Comparison of ENCODE assay signal across 8 cellular contexts in genomic region chr2:74502720-74503505, GRCh38. TPM values are rescaled to one million over a fixed set of nuclear protein-coding genes. Genes with fewer than 3 reads are reported as not detected.
DNase-seq lines count a peak whose midpoint lies in the region; ATAC-seq and TF ChIP-seq lines count a peak whose summit lies in the region.

No MANE protein-coding gene starts in this region.

- peaks cover 39% of the 10 kb centered on the region for H3K27me3 Mint-ChIP-seq in activated CD8-positive, alpha-beta T cell treated with anti-CD3 and anti-CD28 coated beads, Interleukin-2, amount 10 ng/mL, durations not matched to agents 7 days and 5 days (ENCODE audit: low read depth)
- peaks cover 95% of the 10 kb centered on the region for H3K27me3 Mint-ChIP-seq in nephron (ENCODE audit: low read depth)

- CTCF ChIA-PET in IMR-90 (lab: Yijun Ruan, JAX) = interaction anchor here (0.9 kb wide), 1 partner anchor 82 kb away, joined by 3 read pairs; no protein-coding TSS in a partner anchor
- CTCF ChIA-PET in activated CD8-positive, alpha-beta T cell treated with anti-CD3 and anti-CD28 coated beads, Interleukin-2, amount 10 ng/mL, durations not matched to agents 7 days and 5 days (lab: Charles Lee) = interaction anchor here (1.0 to 6.4 kb wide), 9 partner anchors 8 to 86 kb away, joined by 3 to 28 read pairs (median 5); partner anchors contain the start of genes AUP1, CCDC142, DQX1 and HTRA2

- TF ChIP-seq CTCF in IMR-90 (conservative IDR thresholded peaks at IDR 0.05; ENCODE audit: low read depth, low read length) = peak; percentile 20; the same call in 1 of the 2 replicates
- peak; percentile 32 for TF ChIP-seq CTCF in fibroblast of pulmonary artery (IDR thresholded peaks at IDR 0.05; ENCODE audit: low read length, missing control alignments)
- TF ChIP-seq CTCF in nephron (IDR thresholded peaks at IDR 0.05; ENCODE audit: unreplicated experiment in 3 of 3) = no peak

- peaks cover 12 to 40% of the 10 kb centered on the region in 2 experiments for H3K79me1 ChIP-seq in IMR-90 (ENCODE audit: low read depth in 1 of 2, low read length in 2 of 2)

- no peaks in the 10 kb centered on the region for H3K9me3 Mint-ChIP-seq in activated CD8-positive, alpha-beta T cell treated with anti-CD3 and anti-CD28 coated beads, Interleukin-2, amount 10 ng/mL, durations not matched to agents 7 days and 5 days (ENCODE audit: insufficient read depth)
- H3K9me3 Mint-ChIP-seq in nephron = no peaks in the 10 kb centered on the region

- H3K56ac ChIP-seq in IMR-90 (ENCODE audit: extremely low read depth, insufficient read depth, low read length) = peak overlapping the region; percentile 76; the same call in 1 of the 2 replicates

- intact Hi-C loops in IMR-90 (cut with micrococcal nuclease) = no loop called here

- peak overlapping the region; percentile 92 for H4K91ac ChIP-seq in IMR-90 (ENCODE audit: insufficient read depth, low read depth, low read length)

- peak overlapping the region; percentile 94 for H3K4ac ChIP-seq in IMR-90 (ENCODE audit: low read depth, low read length)

- peak overlapping the region; percentile 66; the same call in 1 of the 3 replicates for H2BK15ac ChIP-seq in IMR-90 (ENCODE audit: low read depth, low read length)

- H3K27ac ChIP-seq in IMR-90 (ENCODE audit: insufficient read depth, low read length) = peak overlapping the region; percentile 67

- no TSS peak for BruUV-seq in IMR-90 (replicated peaks; lab: Mats Ljungman, UMichigan)

- ATAC-seq in GM19463 (IDR thresholded peaks at IDR 0.05; ENCODE audit: unreplicated experiment) (peak; percentile 48), IMR-90 (ENCODE audit: low read depth) (peak; percentile 60)
- ATAC-seq in activated CD8-positive, alpha-beta T cell treated with anti-CD3 and anti-CD28 coated beads, Interleukin-2, amount 10 ng/mL, durations not matched to agents 7 days and 5 days = peak; percentile 29

- peak overlapping the region; percentile 97 for H2AFZ ChIP-seq in IMR-90 (replicated peaks; ENCODE audit: low read length, poor library complexity)

- no peaks in the 10 kb centered on the region for H3K9me3 ChIP-seq in IMR-90 (ENCODE audit: control insufficient read depth, insufficient read depth, low read length)

- H3K18ac ChIP-seq in IMR-90 (ENCODE audit: low read depth, low read length) = peak overlapping the region; percentile 41; the same call in 1 of the 2 replicates

- H3K9me1 ChIP-seq in IMR-90 (ENCODE audit: insufficient read depth, low read length) = peaks cover 9% of the 10 kb centered on the region

- peak; percentile 43; the same call in 1 of the 2 replicates for TF ChIP-seq POLR2A in IMR-90 (IDR thresholded peaks at IDR 0.05; ENCODE audit: low read depth, low read length)

- H3K36me3 Mint-ChIP-seq in activated CD8-positive, alpha-beta T cell treated with anti-CD3 and anti-CD28 coated beads, Interleukin-2, amount 10 ng/mL, durations not matched to agents 7 days and 5 days (ENCODE audit: low read depth) = peaks cover 43% of the 10 kb centered on the region
- H3K36me3 Mint-ChIP-seq in nephron (ENCODE audit: low read depth) = peaks cover 31% of the 10 kb centered on the region

- H2BK20ac ChIP-seq in IMR-90 (ENCODE audit: low read depth, low read length) = peak overlapping the region; percentile 43; the same call in 1 of the 2 replicates

- peak overlapping the region; percentile 79 for H3K4me3 Mint-ChIP-seq in activated CD8-positive, alpha-beta T cell treated with anti-CD3 and anti-CD28 coated beads, Interleukin-2, amount 10 ng/mL, durations not matched to agents 7 days and 5 days
- H3K4me3 Mint-ChIP-seq in nephron = peak overlapping the region; percentile 77 to 87 (median 81)

- DNase-seq in DMS53 treated with DMSO at 0.1 percent for 48 hours (lab: John Stamatoyannopoulos, UW; ENCODE audit: unreplicated experiment) (peak; percentile 37), IMR-90 (peak; percentile 84), fibroblast of pulmonary artery (ENCODE audit: low read depth) (peak; percentile 89), D341Med (ENCODE audit: low spot score) (no peak), G401 (ENCODE audit: low spot score) (no peak)
- peak; percentile 69 for DNase-seq in activated CD8-positive, alpha-beta T cell treated with anti-CD3 and anti-CD28 coated beads, Interleukin-2, amount 10 ng/mL, durations not matched to agents 7 days and 5 days

- H3K4me1 ChIP-seq in IMR-90 (ENCODE audit: control insufficient read depth, insufficient read depth, low read length) = peaks cover 23% of the 10 kb centered on the region

- H3K4me3 ChIP-seq in IMR-90 (ENCODE audit: insufficient read depth, low read depth, low read length) (peak overlapping the region; percentile 43), fibroblast of pulmonary artery (replicated peaks; ENCODE audit: low read depth, low read length) (peak overlapping the region; percentile 62)

- peak overlapping the region; percentile 69 for H3K27ac Mint-ChIP-seq in activated CD8-positive, alpha-beta T cell treated with anti-CD3 and anti-CD28 coated beads, Interleukin-2, amount 10 ng/mL, durations not matched to agents 7 days and 5 days
- H3K27ac Mint-ChIP-seq in nephron = peak overlapping the region; percentile 61 to 83 (median 63)

- H3K4me2 ChIP-seq in IMR-90 (ENCODE audit: low read depth, low read length) = peak overlapping the region; percentile 67

- peaks cover 32% of the 10 kb centered on the region for H3K27me3 ChIP-seq in IMR-90 (ENCODE audit: control insufficient read depth, insufficient read depth, low read length)

- H3K14ac ChIP-seq in IMR-90 (replicated peaks; ENCODE audit: low read depth, low read length) = peak overlapping the region; percentile 98

- peak overlapping the region; percentile 87 for H4K5ac ChIP-seq in IMR-90 (ENCODE audit: low read depth, low read length)

- H3K4me1 Mint-ChIP-seq in activated CD8-positive, alpha-beta T cell treated with anti-CD3 and anti-CD28 coated beads, Interleukin-2, amount 10 ng/mL, durations not matched to agents 7 days and 5 days (ENCODE audit: low read depth) = peaks cover 73% of the 10 kb centered on the region
- peaks cover 64% of the 10 kb centered on the region for H3K4me1 Mint-ChIP-seq in nephron

- peaks cover 16% of the 10 kb centered on the region for H3K36me3 ChIP-seq in IMR-90 (ENCODE audit: control insufficient read depth, insufficient read depth, low read length)

- H4K20me1 ChIP-seq in IMR-90 (ENCODE audit: insufficient read depth, low read length) = no peaks in the 10 kb centered on the region

- peak overlapping the region; percentile 39 for H3K9ac ChIP-seq in IMR-90 (ENCODE audit: low read depth, low read length)

- peak overlapping the region; percentile 96 for H2AK5ac ChIP-seq in IMR-90 (ENCODE audit: low read depth, low read length)

- H2AK9ac ChIP-seq in IMR-90 (replicated peaks; ENCODE audit: low read depth, low read length, poor library complexity) = peak overlapping the region; percentile 90

- in situ Hi-C loops in IMR-90 (cut with MboI; ENCODE audit: low sequenced_read_pairs) = no loop called here
- in situ Hi-C loops in G401 (cut with HindIII; ENCODE audit: low sequenced_read_pairs) = no loop called here

- H2BK120ac ChIP-seq in IMR-90 (ENCODE audit: low read depth, low read length) = peak overlapping the region; percentile 78

- WGBS in IMR-90 (ENCODE audit: extremely low coverage in 2 of 2, insufficient read length in 1 of 2), 2 experiments = 2% methylated on average over 22 of the region's 67 CpGs; no CpG with 5 or more reads in 1 of the 2 experiments

- H2BK5ac ChIP-seq in IMR-90 (ENCODE audit: low read depth, low read length, poor library complexity, severe bottlenecking) = peak overlapping the region; percentile 27

- H4K8ac ChIP-seq in IMR-90 (ENCODE audit: low read depth in 2 of 2, low read length in 2 of 2) = peak overlapping the region; percentile 91 to 94

- POLR2A ChIA-PET in IMR-90 (lab: Charles Lee; ENCODE audit: unreplicated experiment) = interaction anchor here (1.4 kb wide), 1 partner anchor 20 kb away, joined by 3 read pairs; the partner anchor contains the start of genes CCDC142 and TTC31
- POLR2A ChIA-PET in activated CD8-positive, alpha-beta T cell treated with anti-CD3 and anti-CD28 coated beads, Interleukin-2, amount 10 ng/mL, durations not matched to agents 7 days and 5 days (lab: Charles Lee) = interaction anchor here (0.5 to 1.8 kb wide), 6 partner anchors 10 to 37 kb away, joined by 3 to 6 read pairs (median 4); partner anchors contain the start of gene AUP1

- no peak for TF ChIP-seq RAD21 in IMR-90 (IDR thresholded peaks at IDR 0.05; ENCODE audit: low read length)

- dilution Hi-C loops in IMR-90 (cut with HindIII; ENCODE audit: low sequenced_read_pairs, unreplicated experiment) = no loop called here

- H3K23ac ChIP-seq in IMR-90 (ENCODE audit: low read depth, low read length) = peak overlapping the region; percentile 74; the same call in 1 of the 2 replicates

RNA-seq across cellular contexts. Expression of gene LBX2, which starts 3.5 kb away (rescaled TPM):
- 0.18 and 0.56 TPM in 2 replicates for total RNA-seq in IMR-90 (2012; rRNA removed)
- polyA plus RNA-seq in IMR-90 (2012; rRNA removed) = 0.62 and 0.66 TPM in 2 replicates
- 0.38 and 1.0 TPM in 2 replicates for polyA plus RNA-seq in IMR-90 (2012; cell fraction: cytosol; rRNA removed)
- 0.70 and 1.8 TPM in 2 replicates for polyA plus RNA-seq in IMR-90 (2012; cell fraction: nucleus; rRNA removed; ENCODE audit: low replicate concordance)
- under 1 TPM; 0.32 to 0.68 TPM for total RNA-seq in activated CD8-positive, alpha-beta T cell treated with anti-CD3 and anti-CD28 coated beads, Interleukin-2, amount 10 ng/mL, durations not matched to agents 7 days and 5 days
- not detected in 2 replicates for total RNA-seq in G401 (2014; rRNA removed; shearing (Covaris generic))

RNA-seq across cellular contexts. Expression of gene PCGF1, which starts 4.6 kb away (rescaled TPM):
- 29.2 and 31.4 TPM in 2 replicates for total RNA-seq in IMR-90 (2012; rRNA removed)
- polyA plus RNA-seq in IMR-90 (2012; rRNA removed) = 23.4 and 28.7 TPM in 2 replicates
- polyA plus RNA-seq in IMR-90 (2012; cell fraction: cytosol; rRNA removed) = 13.6 and 21.3 TPM in 2 replicates
- polyA plus RNA-seq in IMR-90 (2012; cell fraction: nucleus; rRNA removed; ENCODE audit: low replicate concordance) = 24.3 and 41.7 TPM in 2 replicates
- total RNA-seq in activated CD8-positive, alpha-beta T cell treated with anti-CD3 and anti-CD28 coated beads, Interleukin-2, amount 10 ng/mL, durations not matched to agents 7 days and 5 days = 10 to 100 TPM; 20.3 to 28.5 TPM
- 38.2 and 39.9 TPM in 2 replicates for total RNA-seq in G401 (2014; rRNA removed; shearing (Covaris generic))

RNA-seq across cellular contexts. Expression of gene TLX2, which starts 11.3 kb away (rescaled TPM):
- not detected in 2 replicates for total RNA-seq in IMR-90 (2012; rRNA removed)
- polyA plus RNA-seq in IMR-90 (2012; rRNA removed) = not detected in 2 replicates
- polyA plus RNA-seq in IMR-90 (2012; cell fraction: cytosol; rRNA removed) = 0.01 TPM in 1 of 2 replicates, not detected in the other
- polyA plus RNA-seq in IMR-90 (2012; cell fraction: nucleus; rRNA removed; ENCODE audit: low replicate concordance) = not detected in 2 replicates
- under 1 TPM; 0.34 to 0.44 TPM for total RNA-seq in activated CD8-positive, alpha-beta T cell treated with anti-CD3 and anti-CD28 coated beads, Interleukin-2, amount 10 ng/mL, durations not matched to agents 7 days and 5 days
- not detected in 2 replicates for total RNA-seq in G401 (2014; rRNA removed; shearing (Covaris generic))

RNA-seq across cellular contexts. Expression of gene TTC31, which starts 20.0 kb away (rescaled TPM):
- total RNA-seq in IMR-90 (2012; rRNA removed) = 6.3 and 9.2 TPM in 2 replicates
- 18.8 and 20.5 TPM in 2 replicates for polyA plus RNA-seq in IMR-90 (2012; rRNA removed)
- polyA plus RNA-seq in IMR-90 (2012; cell fraction: cytosol; rRNA removed) = 10.7 and 13.0 TPM in 2 replicates
- polyA plus RNA-seq in IMR-90 (2012; cell fraction: nucleus; rRNA removed; ENCODE audit: low replicate concordance) = 90.3 and 92.6 TPM in 2 replicates
- 10 to 100 TPM; 38.3 to 40.0 TPM for total RNA-seq in activated CD8-positive, alpha-beta T cell treated with anti-CD3 and anti-CD28 coated beads, Interleukin-2, amount 10 ng/mL, durations not matched to agents 7 days and 5 days
- total RNA-seq in G401 (2014; rRNA removed; shearing (Covaris generic)) = 21.7 and 34.6 TPM in 2 replicates

RNA-seq across cellular contexts. Expression of gene CCDC142, which starts 20.1 kb away (rescaled TPM):
- total RNA-seq in IMR-90 (2012; rRNA removed) = 6.1 and 8.4 TPM in 2 replicates
- polyA plus RNA-seq in IMR-90 (2012; rRNA removed) = 11.1 and 14.0 TPM in 2 replicates
- polyA plus RNA-seq in IMR-90 (2012; cell fraction: cytosol; rRNA removed) = 2.8 and 4.6 TPM in 2 replicates
- 53.9 and 76.0 TPM in 2 replicates for polyA plus RNA-seq in IMR-90 (2012; cell fraction: nucleus; rRNA removed; ENCODE audit: low replicate concordance)
- 10 to 100 TPM; 22.5 to 26.7 TPM for total RNA-seq in activated CD8-positive, alpha-beta T cell treated with anti-CD3 and anti-CD28 coated beads, Interleukin-2, amount 10 ng/mL, durations not matched to agents 7 days and 5 days
- total RNA-seq in G401 (2014; rRNA removed; shearing (Covaris generic)) = 15.7 and 19.0 TPM in 2 replicates

Comparison
In these comparisons a context has a peak if more than half of its experiments do, and no peak if none do; other contexts are left out.
1. DNase-seq: peak in DMS53 treated with DMSO at 0.1 percent for 48 hours (single experiment), IMR-90 (single experiment), activated CD8-positive, alpha-beta T cell treated with anti-CD3 and anti-CD28 coated beads, Interleukin-2, amount 10 ng/mL, durations not matched to agents 7 days and 5 days (single experiment) and fibroblast of pulmonary artery (single experiment); none in D341Med (single experiment) and G401 (single experiment).
2. CTCF ChIP-seq: peak in IMR-90 (single experiment) and fibroblast of pulmonary artery (single experiment); none in nephron (0 of 3).
3. Peak in every context shown above with its lines, with median percentiles within 50 percentile points of each other: ATAC-seq.